In genomic region chrX:101682723-101683122, GRCh38 we compare ENCODE assay signal across 24 cellular contexts. TPM values are rescaled to one million over a fixed set of nuclear protein-coding genes. Genes with fewer than 3 reads are reported as not detected.
DNase-seq lines count a peak whose midpoint lies in the region; ATAC-seq, FAIRE-seq and TF ChIP-seq lines count a peak whose summit lies in the region.
"Had no signal": no experiment of that assay in that cellular context is flagged by ENCODE, and none has a peak within 500 bp of the region (broad histone marks: within the 10 kb centered on the region; RNA-seq: fewer than 3 reads in every experiment).

No MANE protein-coding gene starts in this region.

- H4K20me1 ChIP-seq in IMR-90 (ENCODE audit: insufficient read depth, low read length) (no peaks in the 10 kb centered on the region), endothelial cell of umbilical vein (replicated peaks; ENCODE audit: control insufficient read depth, extremely low read depth, insufficient read depth, low read length) (no peaks in the 10 kb centered on the region)

- no peaks in the 10 kb centered on the region for H3K4me1 Mint-ChIP-seq in natural killer cell treated with Interleukin-12 subunit alpha and Interleukin-12 subunit beta and Interleukin-15 and Interleukin-18, amount 100 ng/mL, for 72 hours (ENCODE audit: low read depth in 2 of 2)
- H3K4me1 Mint-ChIP-seq: stimulated activated naive B cell treated with anti-CD40 and anti-IgM and Interleukin-4, amounts not matched to agents 10 μg/mL and 1 μg/mL and 100 μg/mL, for 72 hours; T-helper 17 cell had no signal

- no peak overlapping the region for H2BK15ac ChIP-seq in IMR-90 (ENCODE audit: low read depth, low read length)
- H2BK15ac ChIP-seq in neuronal stem cell (ENCODE audit: low read length) = no peak overlapping the region

- TF ChIP-seq POLR2A in IMR-90 (IDR thresholded peaks at IDR 0.05; ENCODE audit: low read depth, low read length) (no peak), endothelial cell of umbilical vein (IDR thresholded peaks at IDR 0.05; ENCODE audit: low read depth, low read length) (no peak), transverse colon (IDR thresholded peaks at IDR 0.05) (no peak)

- no peak overlapping the region for H2BK5ac ChIP-seq in IMR-90 (ENCODE audit: low read depth, low read length, poor library complexity, severe bottlenecking)
- H2BK5ac ChIP-seq in neuronal stem cell (ENCODE audit: low read length) = no peak overlapping the region

- peak overlapping the region; percentile 19 for H2AK9ac ChIP-seq in IMR-90 (replicated peaks; ENCODE audit: low read depth, low read length, poor library complexity)

- no peak overlapping the region for H2AK5ac ChIP-seq in IMR-90 (ENCODE audit: low read depth, low read length)
- H2AK5ac ChIP-seq in neuronal stem cell (ENCODE audit: low read depth, low read length) = no peak overlapping the region

- no peak overlapping the region for H3K14ac ChIP-seq in IMR-90 (replicated peaks; ENCODE audit: low read depth, low read length)
- H3K14ac ChIP-seq in neuronal stem cell (ENCODE audit: low read length) = no peak overlapping the region

- no peaks in the 10 kb centered on the region for H3K4me1 ChIP-seq in IMR-90 (ENCODE audit: control insufficient read depth, insufficient read depth, low read length)
- H3K4me1 ChIP-seq in endothelial cell of umbilical vein (ENCODE audit: control insufficient read depth, extremely low read depth, insufficient read depth, low read length) = peaks cover 13% of the 10 kb centered on the region
- H3K4me1 ChIP-seq in neuronal stem cell (ENCODE audit: control insufficient read depth in 2 of 2, insufficient read depth in 1 of 2, low read depth in 1 of 2, low read length in 2 of 2) = no peaks in the 10 kb centered on the region
- no peaks in the 10 kb centered on the region for H3K4me1 ChIP-seq in transverse colon
- H3K4me1 ChIP-seq in heart right ventricle = no peaks in the 10 kb centered on the region
- H3K4me1 ChIP-seq: SJSA1 had no signal

- no peaks in the 10 kb centered on the region for H3K36me3 Mint-ChIP-seq in natural killer cell treated with Interleukin-12 subunit alpha and Interleukin-12 subunit beta and Interleukin-15 and Interleukin-18, amount 100 ng/mL, for 72 hours
- H3K36me3 Mint-ChIP-seq: stimulated activated naive B cell treated with anti-CD40 and anti-IgM and Interleukin-4, amounts not matched to agents 10 μg/mL and 1 μg/mL and 100 μg/mL, for 72 hours had no signal

- no TSS peak for BruUV-seq in IMR-90 (replicated peaks; lab: Mats Ljungman, UMichigan)
- no TSS peak for BruUV-seq in endothelial cell of umbilical vein (replicated peaks; lab: Mats Ljungman, UMichigan)

- H3K23ac ChIP-seq in IMR-90 (ENCODE audit: low read depth, low read length) (no peak overlapping the region), neuronal stem cell (ENCODE audit: low read depth, low read length, poor library complexity) (no peak overlapping the region)

- H3K4me3 ChIP-seq in IMR-90 (ENCODE audit: insufficient read depth, low read depth, low read length) = no peak overlapping the region
- H3K4me3 ChIP-seq in endothelial cell of umbilical vein (replicated peaks in 1 of 3; ENCODE audit: insufficient read depth in 1 of 3, low read depth in 1 of 3, low read length in 3 of 3) = no peak overlapping the region
- no peak overlapping the region for H3K4me3 ChIP-seq in neuronal stem cell (ENCODE audit: low read length in 2 of 2)
- H3K4me3 ChIP-seq in transverse colon = no peak overlapping the region
- no peak overlapping the region for H3K4me3 ChIP-seq in heart right ventricle
- H3K4me3 ChIP-seq: K562, SJSA1, thyroid gland had no signal

- H4K8ac ChIP-seq in IMR-90 (ENCODE audit: low read depth in 2 of 2, low read length in 2 of 2) = no peak overlapping the region
- no peak overlapping the region for H4K8ac ChIP-seq in neuronal stem cell (ENCODE audit: low read depth, low read length)

- H3K27me3 ChIP-seq in IMR-90 (ENCODE audit: control insufficient read depth, insufficient read depth, low read length) (peaks cover 2% of the 10 kb centered on the region; the same call in 1 of the 2 replicates), endothelial cell of umbilical vein (ENCODE audit: control insufficient read depth in 2 of 2, insufficient read depth in 2 of 2, low read length in 2 of 2) (no peaks in the 10 kb centered on the region), neuronal stem cell (ENCODE audit: control insufficient read depth in 3 of 3, insufficient read depth in 3 of 3, low read depth in 1 of 3, low read length in 3 of 3) (no peaks in the 10 kb centered on the region), transverse colon (no peaks in the 10 kb centered on the region), heart right ventricle (peaks cover 0 to 47% (median 0%) of the 10 kb centered on the region in 7 donors)
- H3K27me3 ChIP-seq: SJSA1, thyroid gland had no signal

- H2BK120ac ChIP-seq in IMR-90 (ENCODE audit: low read depth, low read length) (no peak overlapping the region), neuronal stem cell (ENCODE audit: low read depth, low read length) (no peak overlapping the region)

- ATAC-seq in IMR-90 (ENCODE audit: low read depth) (0 out of 2 replicates have a peak, but pooled peaks have one; percentile 53), HG03097 (IDR thresholded peaks at IDR 0.05; ENCODE audit: low FRiP score, unreplicated experiment) (no peak), heart right ventricle (no peak)
- no peak for ATAC-seq in natural killer cell treated with Interleukin-12 subunit alpha and Interleukin-12 subunit beta and Interleukin-15 and Interleukin-18, amount 100 ng/mL, for 72 hours
- ATAC-seq: effector memory CD8-positive, alpha-beta T cell; K562; PC-3; stimulated activated naive B cell treated with anti-CD40 and anti-IgM and Interleukin-4, amounts not matched to agents 10 μg/mL and 1 μg/mL and 100 μg/mL, for 72 hours; T-helper 17 cell had no signal

- H2BK20ac ChIP-seq in IMR-90 (ENCODE audit: low read depth, low read length) = no peak overlapping the region

- TF ChIP-seq CTCF in IMR-90 (conservative IDR thresholded peaks at IDR 0.05; ENCODE audit: low read depth, low read length) (no peak), endothelial cell of umbilical vein (IDR thresholded peaks at IDR 0.05; ENCODE audit: extremely low read depth in 1 of 2, insufficient read depth in 1 of 2, low read depth in 1 of 2, low read length in 2 of 2) (no peak), transverse colon (IDR thresholded peaks at IDR 0.05) (no peak), heart right ventricle (IDR thresholded peaks at IDR 0.05) (no peak)

- no peak for TF ChIP-seq EP300 in transverse colon (IDR thresholded peaks at IDR 0.05; ENCODE audit: low read depth)

- WGBS in IMR-90 (ENCODE audit: extremely low coverage in 2 of 2, insufficient read length in 1 of 2), 2 experiments = no CpG with 5 or more reads among the region's 2 CpGs
- WGBS in neuronal stem cell (ENCODE audit: extremely low coverage in 2 of 2, insufficient read length in 2 of 2, insufficient replicate concordance in 1 of 2), 2 donors = no CpG with 5 or more reads among the region's 2 CpGs
- WGBS in transverse colon (ENCODE audit: low coverage in 1 of 2), 2 donors = 0 to 36% methylated on average over 1 to 2 of the region's 2 CpGs
- 0 to 32% methylated on average over 1 to 2 of the region's 2 CpGs for WGBS in heart right ventricle, 2 donors

- no peak overlapping the region for H3K27ac Mint-ChIP-seq in natural killer cell treated with Interleukin-12 subunit alpha and Interleukin-12 subunit beta and Interleukin-15 and Interleukin-18, amount 100 ng/mL, for 72 hours
- H3K27ac Mint-ChIP-seq: effector memory CD8-positive, alpha-beta T cell; stimulated activated naive B cell treated with anti-CD40 and anti-IgM and Interleukin-4, amounts not matched to agents 10 μg/mL and 1 μg/mL and 100 μg/mL, for 72 hours; T-helper 17 cell had no signal

- no peaks in the 10 kb centered on the region for H3K9me3 Mint-ChIP-seq in natural killer cell treated with Interleukin-12 subunit alpha and Interleukin-12 subunit beta and Interleukin-15 and Interleukin-18, amount 100 ng/mL, for 72 hours
- H3K9me3 Mint-ChIP-seq: effector memory CD8-positive, alpha-beta T cell had no signal

- no peak overlapping the region for H3K56ac ChIP-seq in IMR-90 (ENCODE audit: extremely low read depth, insufficient read depth, low read length)

- in situ Hi-C loops in IMR-90 (cut with MboI; ENCODE audit: low sequenced_read_pairs) (no loop called here), transverse colon (cut with MboI; ENCODE audit: low pct_ligation_motif_present in 1 of 4, low pct_unique_long_range_greater_than_20kb in 1 of 4, low sequenced_read_pairs in 3 of 4) (no loop called here)

- DNase-seq in EH (ENCODE audit: low read depth) = peak; percentile 59
- peak; percentile 57 for DNase-seq in IMR-90
- peak; percentile 73 for DNase-seq in endothelial cell of umbilical vein (ENCODE audit: low read depth, low spot score)
- DNase-seq in neuronal stem cell (ENCODE audit: low spot score) = no peak
- DNase-seq in transverse colon = no peak
- no peak for DNase-seq in heart right ventricle
- no peak for DNase-seq in natural killer cell treated with Interleukin-12 subunit alpha and Interleukin-12 subunit beta and Interleukin-15 and Interleukin-18, amount 100 ng/mL, for 72 hours (ENCODE audit: low spot score)
- DNase-seq: activated CD4-positive, alpha-beta T cell treated with anti-CD3 and anti-CD28 coated beads, Interleukin-2, amount 50 U/mL, for 4 hours; activated gamma-delta T cell; amygdala; COR-L47; effector memory CD8-positive, alpha-beta T cell; hippocampal formation; midbrain; NCI-H187 treated with DMSO at 0.1 percent for 48 hours; NCI-H226; PC-3; stimulated activated naive B cell treated with anti-CD40 and anti-IgM and Interleukin-4, amounts not matched to agents 10 μg/mL and 1 μg/mL and 100 μg/mL, for 72 hours; T-helper 17 cell; thyroid gland; WERI-Rb-1 had no signal

- H3K9me1 ChIP-seq in IMR-90 (ENCODE audit: insufficient read depth, low read length) (no peaks in the 10 kb centered on the region), endothelial cell of umbilical vein (replicated peaks; ENCODE audit: control insufficient read depth, extremely low read depth, insufficient read depth, low read length) (no peaks in the 10 kb centered on the region)

- intact Hi-C loops in IMR-90 (cut with micrococcal nuclease) (no loop called here), endothelial cell of umbilical vein (cut with micrococcal nuclease) (loop anchor here (1.0 kb wide), 1 partner anchor 23 kb away; the partner anchor contains the start of gene ARMCX2), transverse colon (cut with DNase I; ENCODE audit: low total_unique reads) (no loop called here), heart right ventricle (cut with DNase I) (no loop called here)

- CTCF ChIA-PET in IMR-90 (lab: Yijun Ruan, JAX) (no interaction called here), endothelial cell of umbilical vein (lab: Charles Lee) (no interaction called here)

- no peak overlapping the region for H3K4me3 Mint-ChIP-seq in natural killer cell treated with Interleukin-12 subunit alpha and Interleukin-12 subunit beta and Interleukin-15 and Interleukin-18, amount 100 ng/mL, for 72 hours
- H3K4me3 Mint-ChIP-seq: effector memory CD8-positive, alpha-beta T cell; stimulated activated naive B cell treated with anti-CD40 and anti-IgM and Interleukin-4, amounts not matched to agents 10 μg/mL and 1 μg/mL and 100 μg/mL, for 72 hours; T-helper 17 cell had no signal

- H3K9ac ChIP-seq in IMR-90 (ENCODE audit: low read depth, low read length) = no peak overlapping the region
- no peak overlapping the region for H3K9ac ChIP-seq in endothelial cell of umbilical vein (replicated peaks; ENCODE audit: extremely low read depth, insufficient read depth, low read length)
- no peak overlapping the region for H3K9ac ChIP-seq in neuronal stem cell (ENCODE audit: low read depth, low read length, poor library complexity)

- H2BK12ac ChIP-seq in neuronal stem cell (ENCODE audit: low read length) = no peak overlapping the region

- H4K5ac ChIP-seq in IMR-90 (ENCODE audit: low read depth, low read length) = no peak overlapping the region

- no peaks in the 10 kb centered on the region for H3K79me1 ChIP-seq in IMR-90 (ENCODE audit: low read depth in 1 of 2, low read length in 2 of 2)
- H3K79me1 ChIP-seq in neuronal stem cell (ENCODE audit: low read depth, low read length) = no peaks in the 10 kb centered on the region

- H3K9me3 ChIP-seq in IMR-90 (ENCODE audit: control insufficient read depth, insufficient read depth, low read length) = no peaks in the 10 kb centered on the region
- H3K9me3 ChIP-seq in endothelial cell of umbilical vein (replicated peaks; ENCODE audit: control insufficient read depth, insufficient read depth, low read length) = no peaks in the 10 kb centered on the region
- H3K9me3 ChIP-seq in neuronal stem cell (replicated peaks in 1 of 2; ENCODE audit: control insufficient read depth in 2 of 2, insufficient read depth in 1 of 2, low read depth in 1 of 2, low read length in 2 of 2) = no peaks in the 10 kb centered on the region
- H3K9me3 ChIP-seq in transverse colon = no peaks in the 10 kb centered on the region
- no peaks in the 10 kb centered on the region for H3K9me3 ChIP-seq in heart right ventricle
- H3K9me3 ChIP-seq: SJSA1, thyroid gland had no signal

- H4K91ac ChIP-seq in IMR-90 (ENCODE audit: insufficient read depth, low read depth, low read length) (no peak overlapping the region), neuronal stem cell (ENCODE audit: low read depth, low read length, poor library complexity) (no peak overlapping the region)

- H3K4ac ChIP-seq in IMR-90 (ENCODE audit: low read depth, low read length) (no peak overlapping the region), neuronal stem cell (ENCODE audit: low read length) (no peak overlapping the region)

- TF ChIP-seq RAD21 in IMR-90 (IDR thresholded peaks at IDR 0.05; ENCODE audit: low read length) = no peak

- H2AFZ ChIP-seq in IMR-90 (replicated peaks; ENCODE audit: low read length, poor library complexity) (peak overlapping the region; percentile 53), endothelial cell of umbilical vein (ENCODE audit: low read depth, low read length) (peak overlapping the region; percentile 51), neuronal stem cell (ENCODE audit: low read length) (peak overlapping the region; percentile 16)

- peaks cover 17 to 22% of the 10 kb centered on the region in 2 donors for H3K27me3 Mint-ChIP-seq in natural killer cell treated with Interleukin-12 subunit alpha and Interleukin-12 subunit beta and Interleukin-15 and Interleukin-18, amount 100 ng/mL, for 72 hours

- no peak for FAIRE-seq in endothelial cell of umbilical vein (lab: Jason Lieb, UNC)
- FAIRE-seq: K562 had no signal

- H3K79me2 ChIP-seq in endothelial cell of umbilical vein (ENCODE audit: control insufficient read depth, insufficient read depth, low read length) = no peaks in the 10 kb centered on the region

- H3K18ac ChIP-seq in IMR-90 (ENCODE audit: low read depth, low read length) = no peak overlapping the region
- H3K18ac ChIP-seq in neuronal stem cell (ENCODE audit: low read length) = no peak overlapping the region

- peak overlapping the region; percentile 41; the same call in 1 of the 2 replicates for H3K4me2 ChIP-seq in IMR-90 (ENCODE audit: low read depth, low read length)
- peak overlapping the region; percentile 17 for H3K4me2 ChIP-seq in endothelial cell of umbilical vein (ENCODE audit: insufficient read depth, low read length)
- H3K4me2 ChIP-seq in neuronal stem cell (ENCODE audit: insufficient read depth, low read length, poor library complexity, severe bottlenecking) = no peak overlapping the region

- H3K27ac ChIP-seq in IMR-90 (ENCODE audit: insufficient read depth, low read length) = no peak overlapping the region
- peak overlapping the region; percentile 29 for H3K27ac ChIP-seq in endothelial cell of umbilical vein (ENCODE audit: insufficient read depth, low read depth, low read length)
- H3K27ac ChIP-seq in neuronal stem cell (replicated peaks; ENCODE audit: low read length) = no peak overlapping the region
- H3K27ac ChIP-seq in transverse colon = no peak overlapping the region
- H3K27ac ChIP-seq in heart right ventricle = no peak overlapping the region
- H3K27ac ChIP-seq: SJSA1, thyroid gland, WERI-Rb-1 had no signal

- POLR2A ChIA-PET in IMR-90 (lab: Charles Lee; ENCODE audit: unreplicated experiment) = no interaction called here
- POLR2A ChIA-PET in endothelial cell of umbilical vein (lab: Charles Lee) = no interaction called here

- dilution Hi-C loops in IMR-90 (cut with HindIII; ENCODE audit: low sequenced_read_pairs, unreplicated experiment) (no loop called here), endothelial cell of umbilical vein (cut with MboI; ENCODE audit: extremely low pct_ligation_motif_present, low sequenced_read_pairs) (no loop called here)

- H3K36me3 ChIP-seq in IMR-90 (ENCODE audit: control insufficient read depth, insufficient read depth, low read length) (no peaks in the 10 kb centered on the region), endothelial cell of umbilical vein (ENCODE audit: control insufficient read depth in 2 of 2, extremely low read depth in 1 of 2, insufficient read depth in 2 of 2, low read length in 2 of 2) (no peaks in the 10 kb centered on the region), neuronal stem cell (replicated peaks in 1 of 2; ENCODE audit: control insufficient read depth in 2 of 2, insufficient read depth in 2 of 2, low read length in 2 of 2) (no peaks in the 10 kb centered on the region), transverse colon (no peaks in the 10 kb centered on the region), heart right ventricle (no peaks in the 10 kb centered on the region)
- H3K36me3 ChIP-seq: SJSA1, thyroid gland, WERI-Rb-1 had no signal

RNA-seq across cellular contexts. Expression of gene ARMCX2, which starts 23.1 kb away (rescaled TPM):
- total RNA-seq in IMR-90 (2012; rRNA removed) (98.9 and 109 TPM in 2 replicates), endothelial cell of umbilical vein (75.2 and 103 TPM in 2 replicates), transverse colon (10 to 100 TPM in 1 of 4 donors, 1 to 10 TPM in 3; 5.9 to 11.7 (median 6.7) TPM), heart right ventricle (10 to 100 TPM; 21.9 to 52.6 (median 37.8) TPM)
- polyA plus RNA-seq in IMR-90 (2012; rRNA removed) (47.4 and 63.6 TPM in 2 replicates), endothelial cell of umbilical vein (37.4 and 41.4 TPM in 2 replicates), heart right ventricle (10 to 100 TPM; 12.4 to 19.1 TPM)
- polyA plus RNA-seq in IMR-90 (2012; cell fraction: cytosol; rRNA removed) = 30.3 and 37.7 TPM in 2 replicates
- 107 and 109 TPM in 2 replicates for polyA plus RNA-seq in IMR-90 (2012; cell fraction: nucleus; rRNA removed; ENCODE audit: low replicate concordance)
- polyA plus RNA-seq in endothelial cell of umbilical vein (2011; cell fraction: cytosol; rRNA removed) = 40.9 and 42.6 TPM in 2 replicates
- polyA plus RNA-seq in endothelial cell of umbilical vein (2011; cell fraction: nucleus; rRNA removed) = 77.1 and 83.6 TPM in 2 replicates
- polyA plus RNA-seq in endothelial cell of umbilical vein (2012) = 90.2 and 114 TPM in 2 replicates
- 61.3 and 76.6 TPM in 2 replicates for polyA minus RNA-seq in endothelial cell of umbilical vein
- polyA minus RNA-seq in endothelial cell of umbilical vein (2011; cell fraction: cytosol; rRNA and poly(A)+ RNA removed) = not detected
- 18.7 and 24.0 TPM in 2 replicates for polyA minus RNA-seq in endothelial cell of umbilical vein (2011; cell fraction: nucleus; rRNA and poly(A)+ RNA removed)
- polyA plus RNA-seq in neuronal stem cell (2013, experiment 1 of 2) = 206 TPM
- polyA plus RNA-seq in neuronal stem cell (2013, experiment 2 of 2) = 205 TPM
- total RNA-seq in natural killer cell treated with Interleukin-12 subunit alpha and Interleukin-12 subunit beta and Interleukin-15 and Interleukin-18, amount 100 ng/mL, for 72 hours = 1 to 10 TPM; 4.3 to 5.7 TPM

RNA-seq across cellular contexts. Expression of gene ARMCX3, which starts 59.8 kb away (rescaled TPM):
- total RNA-seq in IMR-90 (2012; rRNA removed) (42.1 and 64.2 TPM in 2 replicates), endothelial cell of umbilical vein (60.1 and 61.0 TPM in 2 replicates), transverse colon (10 to 100 TPM; 18.7 to 38.5 (median 25.2) TPM), heart right ventricle (10 to 100 TPM; 54.6 to 81.2 (median 62.7) TPM)
- polyA plus RNA-seq in IMR-90 (2012; rRNA removed) (35.3 and 48.5 TPM in 2 replicates), endothelial cell of umbilical vein (22.7 and 27.7 TPM in 2 replicates), heart right ventricle (10 to 100 TPM; 32.6 to 33.2 TPM)
- polyA plus RNA-seq in IMR-90 (2012; cell fraction: cytosol; rRNA removed) = 15.9 and 30.9 TPM in 2 replicates
- polyA plus RNA-seq in IMR-90 (2012; cell fraction: nucleus; rRNA removed; ENCODE audit: low replicate concordance) = 41.4 and 87.7 TPM in 2 replicates
- 30.8 and 34.1 TPM in 2 replicates for polyA plus RNA-seq in endothelial cell of umbilical vein (2011; cell fraction: cytosol; rRNA removed)
- 78.7 and 104 TPM in 2 replicates for polyA plus RNA-seq in endothelial cell of umbilical vein (2011; cell fraction: nucleus; rRNA removed)
- 72.8 and 84.3 TPM in 2 replicates for polyA plus RNA-seq in endothelial cell of umbilical vein (2012)
- 48.7 and 49.3 TPM in 2 replicates for polyA minus RNA-seq in endothelial cell of umbilical vein
- 5.4 TPM for polyA minus RNA-seq in endothelial cell of umbilical vein (2011; cell fraction: cytosol; rRNA and poly(A)+ RNA removed)
- 37.0 and 48.5 TPM in 2 replicates for polyA minus RNA-seq in endothelial cell of umbilical vein (2011; cell fraction: nucleus; rRNA and poly(A)+ RNA removed)
- 46.5 TPM for polyA plus RNA-seq in neuronal stem cell (2013, experiment 1 of 2)
- 48.9 TPM for polyA plus RNA-seq in neuronal stem cell (2013, experiment 2 of 2)
- total RNA-seq in natural killer cell treated with Interleukin-12 subunit alpha and Interleukin-12 subunit beta and Interleukin-15 and Interleukin-18, amount 100 ng/mL, for 72 hours = 10 to 100 TPM; 39.4 to 45.1 TPM

Comparison
In these comparisons a context has a peak if more than half of its experiments do, and no peak if none do; other contexts are left out.
1. DNase-seq: peak in EH (single experiment), IMR-90 (single experiment) and endothelial cell of umbilical vein (single experiment); none in neuronal stem cell (single experiment), transverse colon (single experiment), heart right ventricle (0 of 2) and natural killer cell treated with Interleukin-12 subunit alpha and Interleukin-12 subunit beta and Interleukin-15 and Interleukin-18, amount 100 ng/mL, for 72 hours (single experiment).
2. Peak in every context shown above with its lines, with median percentiles within 50 percentile points of each other: H2AFZ ChIP-seq.